Comparison of ENCODE assay signal across 24 cellular contexts in the genomic region with DNA sequence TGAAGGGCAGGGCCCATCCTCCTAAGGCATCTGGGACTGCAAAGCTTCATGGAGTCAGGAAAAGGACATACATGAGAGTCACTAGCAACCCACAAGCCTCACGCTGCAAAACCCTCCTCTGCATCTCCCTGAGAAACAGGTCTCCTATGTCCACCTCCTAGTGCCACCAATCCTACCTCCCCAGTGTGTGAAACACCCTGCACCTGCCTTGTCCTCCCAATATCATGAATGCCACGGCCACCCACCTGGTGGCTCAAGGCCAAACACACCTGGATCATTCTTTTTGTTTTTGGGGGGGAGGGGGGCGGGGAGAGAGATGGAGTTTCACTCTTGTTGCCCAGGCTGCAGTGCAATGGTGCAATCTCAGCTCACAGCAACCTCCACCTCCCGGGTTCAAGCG.
DNase-seq lines count a peak whose midpoint lies in the region; TF ChIP-seq lines count a peak whose summit lies in the region.
"Had no signal": no experiment of that assay in that cellular context is flagged by ENCODE, and none has a peak within 500 bp of the region (broad histone marks: within the 10 kb centered on the region; RNA-seq: fewer than 3 reads in every experiment).

No MANE protein-coding gene starts in this region.

- H3K27ac Mint-ChIP-seq in endodermal cell = peak overlapping the region; percentile 84
- H3K27ac Mint-ChIP-seq: dendritic cell treated with granulocyte-macrophage colony-stimulating factor and Interleukin-4, amounts not matched to agents 40 ng/mL and 50 ng/mL, for 4 days had no signal

- 86 to 95% methylated on average over 3 to 5 of the region's 5 CpGs for WGBS in endodermal cell (ENCODE audit: insufficient coverage in 1 of 2, insufficient read length in 1 of 2), 2 experiments

- H3K27me3 Mint-ChIP-seq in endodermal cell (ENCODE audit: insufficient read depth) = no peaks in the 10 kb centered on the region
- H3K27me3 Mint-ChIP-seq: activated naive CD4-positive, alpha-beta T cell treated with anti-CD3 and anti-CD28 coated beads, Interleukin-2, amount 50 U/mL, for 24 hours; dendritic cell treated with granulocyte-macrophage colony-stimulating factor and Interleukin-4, amounts not matched to agents 40 ng/mL and 50 ng/mL, for 4 days; stimulated activated naive CD8-positive, alpha-beta T cell treated with anti-CD3 and anti-CD28 coated beads, Interleukin-15, amount 100 ng/mL, for 72 hours had no signal

- no peak overlapping the region for H3K4me2 ChIP-seq in OCI-LY1 (ENCODE audit: low read length)

- DNase-seq in NCI-H1105 treated with DMSO at 0.1 percent for 48 hours (lab: John Stamatoyannopoulos, UW) (peak; percentile 12), NCI-H1105 (lab: John Stamatoyannopoulos, UW) (no peak), endodermal cell (no peak), head of caudate nucleus (no peak)
- DNase-seq in stimulated activated CD4-positive, alpha-beta T cell treated with anti-CD3 and anti-CD28 coated beads, Interleukin-4, amount 100 ng/mL, for 4 hours = no peak
- no peak for DNase-seq in activated CD8-positive, alpha-beta memory T cell treated with anti-CD3 and anti-CD28 coated beads, Interleukin-2, amount 50 U/mL, for 4 hours
- DNase-seq: activated CD4-positive, CD25-positive, alpha-beta regulatory T cell treated with anti-CD3 and anti-CD28 coated beads, Interleukin-2, amount 50 U/mL, for 72 hours; Calu3; caudate nucleus; mammary epithelial cell; NCI-H1694 treated with DMSO at 0.1 percent for 48 hours; NCI-H446; RPMI8226; stimulated activated CD4-positive, alpha-beta T cell treated with anti-CD3 and anti-CD28 coated beads, Interleukin-2, amount 100 ng/mL, for 24 hours; stimulated activated naive CD8-positive, alpha-beta T cell treated with anti-CD3 and anti-CD28 coated beads, Interleukin-15, amount 100 ng/mL, for 72 hours; T-helper 9 cell; transverse colon had no signal

- H3F3A ChIP-seq in OCI-LY1 (ENCODE audit: insufficient read depth, low read length) = 0 out of 2 replicates have a peak, but pooled peaks cover 4% of the 10 kb centered on the region

- H3K79me2 ChIP-seq in OCI-LY1 (ENCODE audit: insufficient read depth, low read length) = peaks cover 25% of the 10 kb centered on the region

- H3K4me1 Mint-ChIP-seq in endodermal cell = peaks cover 4% of the 10 kb centered on the region

- H3K9ac ChIP-seq in OCI-LY1 (ENCODE audit: low read length) (no peak overlapping the region), endodermal cell (ENCODE audit: extremely low read depth, low read length, poor library complexity, severe bottlenecking) (no peak overlapping the region)

- H3K27me3 ChIP-seq in OCI-LY1 (ENCODE audit: insufficient read depth, low read length) (no peaks in the 10 kb centered on the region), endodermal cell (ENCODE audit: control insufficient read depth, insufficient read depth, low read length, poor library complexity, severe bottlenecking) (no peaks in the 10 kb centered on the region)
- H3K27me3 ChIP-seq: ascending aorta, transverse colon had no signal

- intact Hi-C loops in head of caudate nucleus (cut with DNase I) = no loop called here

- no peak overlapping the region for H3K27ac ChIP-seq in HEK293 (ENCODE audit: extremely low read depth, low read depth, low read length)
- peak overlapping the region; percentile 80 for H3K27ac ChIP-seq in OCI-LY1 (ENCODE audit: low read depth, low read length, poor library complexity, severe bottlenecking)
- no peak overlapping the region for H3K27ac ChIP-seq in endodermal cell (ENCODE audit: low read depth, low read length)
- H3K27ac ChIP-seq: 22Rv1, ascending aorta, skin epidermis, transverse colon had no signal

- H3K4me3 ChIP-seq in HEK293 (ENCODE audit: low read depth, low read length) (no peak overlapping the region), OCI-LY1 (ENCODE audit: low read depth, low read length, poor library complexity, severe bottlenecking) (no peak overlapping the region), endodermal cell (ENCODE audit: low read length) (no peak overlapping the region)
- H3K4me3 ChIP-seq: ascending aorta, skin epidermis, transverse colon had no signal

- TF ChIP-seq CTCF in HEK293 (tag by site-specific recombination; IDR thresholded peaks at IDR 0.05) = no peak
- no peak for TF ChIP-seq CTCF in OCI-LY1 (IDR thresholded peaks at IDR 0.05; ENCODE audit: low read length)
- TF ChIP-seq CTCF in endodermal cell (conservative IDR thresholded peaks at IDR 0.05) = no peak

- CTCF ChIA-PET in HEK293 (lab: Yijun Ruan, JAX) = interaction anchor here (1.2 kb wide), 1 partner anchor 60 kb away, joined by 3 read pairs; no protein-coding TSS in a partner anchor

- POLR2A ChIA-PET in HEK293 (lab: Yijun Ruan, JAX) = no interaction called here

- H3K9me2 ChIP-seq in OCI-LY1 (ENCODE audit: low read depth, low read length) = no peaks in the 10 kb centered on the region

- no peaks in the 10 kb centered on the region for H3K9me3 Mint-ChIP-seq in endodermal cell
- H3K9me3 Mint-ChIP-seq: activated naive CD4-positive, alpha-beta T cell treated with anti-CD3 and anti-CD28 coated beads, Interleukin-2, amount 50 U/mL, for 24 hours; dendritic cell treated with granulocyte-macrophage colony-stimulating factor and Interleukin-4, amounts not matched to agents 40 ng/mL and 50 ng/mL, for 4 days; stimulated activated naive CD8-positive, alpha-beta T cell treated with anti-CD3 and anti-CD28 coated beads, Interleukin-15, amount 100 ng/mL, for 72 hours had no signal

- no peaks in the 10 kb centered on the region for H3K4me1 ChIP-seq in HEK293 (ENCODE audit: control insufficient read depth, insufficient read depth, low read length)
- H3K4me1 ChIP-seq in OCI-LY1 (ENCODE audit: insufficient read depth, low read length, severe bottlenecking) = peaks cover 79% of the 10 kb centered on the region
- no peaks in the 10 kb centered on the region for H3K4me1 ChIP-seq in endodermal cell (ENCODE audit: control insufficient read depth, insufficient read depth, low read length)
- H3K4me1 ChIP-seq: transverse colon had no signal

- H3K36me3 Mint-ChIP-seq in endodermal cell (ENCODE audit: low read depth) = peaks cover 67% of the 10 kb centered on the region

- no peak overlapping the region for H3K4me3 Mint-ChIP-seq in endodermal cell
- H3K4me3 Mint-ChIP-seq: activated naive CD4-positive, alpha-beta T cell treated with anti-CD3 and anti-CD28 coated beads, Interleukin-2, amount 50 U/mL, for 24 hours; dendritic cell treated with granulocyte-macrophage colony-stimulating factor and Interleukin-4, amounts not matched to agents 40 ng/mL and 50 ng/mL, for 4 days; stimulated activated naive CD8-positive, alpha-beta T cell treated with anti-CD3 and anti-CD28 coated beads, Interleukin-15, amount 100 ng/mL, for 72 hours had no signal

- H3K36me3 ChIP-seq in HEK293 (ENCODE audit: control insufficient read depth in 2 of 2, insufficient read depth in 1 of 2, low read length in 2 of 2) (peaks cover 29 to 59% of the 10 kb centered on the region in 2 experiments), OCI-LY1 (ENCODE audit: insufficient read depth, low read length) (peaks cover 63% of the 10 kb centered on the region), endodermal cell (ENCODE audit: control insufficient read depth, insufficient read depth, low read length) (peaks cover 71% of the 10 kb centered on the region)

- no peaks in the 10 kb centered on the region for H4K20me1 ChIP-seq in OCI-LY1 (ENCODE audit: insufficient read depth, low read length)

- no peak overlapping the region for H2AFZ ChIP-seq in OCI-LY1 (ENCODE audit: low read length)

- H3K9me3 ChIP-seq in HEK293 (ENCODE audit: control insufficient read depth, insufficient read depth, low read depth, low read length) = no peaks in the 10 kb centered on the region
- no peaks in the 10 kb centered on the region for H3K9me3 ChIP-seq in OCI-LY1 (ENCODE audit: low read length)
- peaks cover 5% of the 10 kb centered on the region for H3K9me3 ChIP-seq in endodermal cell (ENCODE audit: control insufficient read depth, low read length)
- H3K9me3 ChIP-seq: ascending aorta, transverse colon had no signal

TF ChIP-seq in HEK293, 187 proteins besides CTCF, POLR2A, EP300 and RAD21:
- TF ChIP-seq GLIS1 (tag by site-specific recombination; IDR thresholded peaks at IDR 0.05) = 0 out of 2 replicates have a peak, but pooled peaks have one; percentile 13
- TF ChIP-seq TRIM28 (IDR thresholded peaks at IDR 0.05; ENCODE audit: borderline replicate concordance, low read length) = no peak
- peak; percentile 49; the same call in 1 of the 2 replicates for TF ChIP-seq ZEB2 (tag by site-specific recombination; IDR thresholded peaks at IDR 0.05)
